8 cellular contexts compared by ENCODE assay signal in the genomic region with DNA sequence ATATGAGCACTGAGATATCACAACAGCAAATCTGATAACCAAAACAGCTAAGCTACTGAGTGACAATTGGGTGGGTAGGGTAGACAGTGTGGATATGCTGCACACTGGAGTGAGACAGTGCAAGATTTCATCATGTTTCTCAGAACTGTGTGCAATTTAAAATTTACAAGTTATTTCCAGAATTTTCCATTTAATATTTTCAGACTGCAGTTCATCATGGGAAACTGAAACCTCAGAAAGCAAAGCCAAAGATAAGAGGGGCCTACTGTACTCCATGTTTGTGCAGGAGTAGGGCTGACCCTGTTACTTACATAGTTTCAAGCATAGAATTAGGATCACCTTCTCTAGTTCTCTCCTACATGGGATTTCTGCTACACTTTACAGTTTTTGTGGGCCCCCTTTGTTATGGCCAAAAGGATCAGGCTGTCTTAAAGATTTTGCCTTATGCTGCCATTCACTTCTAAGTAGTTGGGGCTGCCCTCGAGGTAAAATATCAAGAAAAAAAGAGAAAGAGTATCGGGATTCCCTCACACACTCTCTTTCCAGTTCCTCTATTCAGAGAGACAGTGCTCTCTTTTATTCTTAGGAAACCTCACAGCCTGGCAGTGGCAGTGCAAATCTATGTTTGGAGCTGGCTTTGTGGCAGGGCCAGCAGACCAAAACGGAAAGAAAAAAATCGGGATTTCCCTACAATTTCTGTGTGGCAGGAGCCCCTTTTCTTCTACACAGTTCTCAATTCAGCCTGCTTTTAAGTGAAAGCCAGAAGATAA. TPM values are rescaled to one million over a fixed set of nuclear protein-coding genes. Genes with fewer than 3 reads are reported as not detected.
A peak's percentile ranks its signal among the peaks of the same experiment; 100 is the strongest.
DNase-seq lines count a peak whose midpoint lies in the region; ATAC-seq, FAIRE-seq and TF ChIP-seq lines count a peak whose summit lies in the region.
"Not testable (repeated sequence)": the region's sequence is repeated elsewhere in the genome, so short reads cannot be mapped to it uniquely, and the experiment has no call there.

No MANE protein-coding gene starts in this region.

- TF ChIP-seq CTCF in HEK293 (tag by site-specific recombination; IDR thresholded peaks at IDR 0.05): not testable (repeated sequence)

- peak overlapping the region; percentile 73 for H2AFZ ChIP-seq in neuron (ENCODE audit: low read depth, low read length)

- ATAC-seq in activated naive CD8-positive, alpha-beta T cell treated with anti-CD3 and anti-CD28 coated beads, Interleukin-2, amount 50 U/mL, for 24 hours: peak; percentile 59

- H3K9me3 Mint-ChIP-seq in activated naive CD8-positive, alpha-beta T cell treated with anti-CD3 and anti-CD28 coated beads, Interleukin-2, amount 50 U/mL, for 24 hours: not testable (repeated sequence)

- H3K36me3 Mint-ChIP-seq in activated naive CD8-positive, alpha-beta T cell treated with anti-CD3 and anti-CD28 coated beads, Interleukin-2, amount 50 U/mL, for 24 hours (ENCODE audit: low read depth): not testable (repeated sequence)

- not testable (repeated sequence) for H3K4me1 Mint-ChIP-seq in activated naive CD8-positive, alpha-beta T cell treated with anti-CD3 and anti-CD28 coated beads, Interleukin-2, amount 50 U/mL, for 24 hours

- not testable (repeated sequence) for H3K27me3 Mint-ChIP-seq in activated naive CD8-positive, alpha-beta T cell treated with anti-CD3 and anti-CD28 coated beads, Interleukin-2, amount 50 U/mL, for 24 hours

- DNase-seq in GF-D8 (lab: John Stamatoyannopoulos, UW): peak; percentile 27
- DNase-seq in M059J (ENCODE audit: low read depth): peak; percentile 5
- DNase-seq in SK-N-MC (ENCODE audit: low read depth, low spot score); activated naive CD8-positive, alpha-beta T cell treated with anti-CD3 and anti-CD28 coated beads, Interleukin-2, amount 50 U/mL, for 24 hours: not testable (repeated sequence)
- peak in 1 of 2 donors; percentile 2 for DNase-seq in frontal cortex (ENCODE audit: low spot score in 2 of 2)
- DNase-seq in superior temporal gyrus (ENCODE audit: extremely low spot score): peak; percentile 57

- H3K27me3 ChIP-seq in neuron (ENCODE audit: insufficient read depth, low read length): not testable (repeated sequence)

- not testable (repeated sequence) for H3K4me1 ChIP-seq in HEK293 (ENCODE audit: control insufficient read depth, insufficient read depth, low read length); neuron (ENCODE audit: insufficient read depth, low read length)

- not testable (repeated sequence) for H3K27ac ChIP-seq in HEK293 (ENCODE audit: extremely low read depth, low read depth, low read length)
- H3K27ac ChIP-seq in SK-N-MC: peak overlapping the region; percentile 94

- not testable (repeated sequence) for H3K27ac Mint-ChIP-seq in activated naive CD8-positive, alpha-beta T cell treated with anti-CD3 and anti-CD28 coated beads, Interleukin-2, amount 50 U/mL, for 24 hours

- not testable (repeated sequence) for H3K9me3 ChIP-seq in HEK293 (ENCODE audit: control insufficient read depth, insufficient read depth, low read depth, low read length); SK-N-MC (ENCODE audit: low read depth, low read length); neuron (ENCODE audit: low read length)

- POLR2A ChIA-PET in HEK293 (lab: Yijun Ruan, JAX): not testable (repeated sequence)

- not testable (repeated sequence) for H3K4me3 ChIP-seq in HEK293 (ENCODE audit: low read depth, low read length)
- H3K4me3 ChIP-seq in SK-N-MC: peak overlapping the region; percentile 55
- peak overlapping the region; percentile 30 for H3K4me3 ChIP-seq in neuron (ENCODE audit: low read length)

- H3K36me3 ChIP-seq in HEK293 (ENCODE audit: control insufficient read depth in 2 of 2, insufficient read depth in 1 of 2, low read length in 2 of 2); SK-N-MC (ENCODE audit: insufficient read depth, low read length); neuron (ENCODE audit: insufficient read depth, low read length): not testable (repeated sequence)

- H3K4me3 Mint-ChIP-seq in activated naive CD8-positive, alpha-beta T cell treated with anti-CD3 and anti-CD28 coated beads, Interleukin-2, amount 50 U/mL, for 24 hours: not testable (repeated sequence)

- CTCF ChIA-PET in HEK293 (lab: Yijun Ruan, JAX): not testable (repeated sequence)

- H3K9ac ChIP-seq in SK-N-MC (ENCODE audit: insufficient read length): peak overlapping the region; percentile 72

- peak; percentile 44 for FAIRE-seq in frontal cortex (lab: Jason Lieb, UNC)

TF ChIP-seq in HEK293, 187 proteins besides CTCF, POLR2A, EP300 and RAD21:
- peak; percentile 20; the same call in 1 of the 2 replicates for TF ChIP-seq ZNF335 (tag by site-specific recombination; conservative IDR thresholded peaks at IDR 0.05)

RNA-seq across cellular contexts. Expression of a gene that starts 6.6 kb away (rescaled TPM):
- 4.6 and 8.3 TPM in 2 replicates for total RNA-seq in M059J (2014; rRNA removed; shearing (Covaris generic))
- total RNA-seq in frontal cortex: 18.3 TPM
